Comparison of ENCODE assay signal across 27 cellular contexts in the genomic region with DNA sequence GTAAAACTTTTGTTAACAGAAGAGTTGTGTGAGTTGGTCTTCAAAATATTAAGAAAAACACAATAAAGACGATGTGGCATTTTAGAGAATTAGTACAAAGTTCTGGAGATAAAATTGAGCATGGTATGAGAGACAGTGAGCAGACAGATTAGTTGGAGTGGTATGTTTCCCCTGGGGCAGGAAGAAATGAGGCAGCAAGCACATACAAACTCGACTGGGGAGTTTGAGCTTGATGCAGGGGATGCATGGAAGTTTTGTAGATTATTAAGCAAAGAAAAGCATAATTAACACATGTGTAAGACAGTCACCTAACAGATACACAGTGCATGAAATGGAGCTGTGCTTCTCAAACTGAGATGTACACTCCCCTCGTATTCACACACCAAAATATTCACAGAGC. TPM values are rescaled to one million over a fixed set of nuclear protein-coding genes. Genes with fewer than 3 reads are reported as not detected.
"Had no signal": no experiment of that assay in that cellular context is flagged by ENCODE, and none has a peak within 500 bp of the region (broad histone marks: within the 10 kb centered on the region; RNA-seq: fewer than 3 reads in every experiment).

No MANE protein-coding gene starts in this region.

- H3K9me3 ChIP-seq: lower lobe of right lung, ovary, right atrium auricular region, sigmoid colon, tibial artery, upper lobe of right lung, vagina had no signal

- H3K9me3 Mint-ChIP-seq: memory B cell, neural crest cell had no signal

- H3K4me3 ChIP-seq: hepatocyte, left ventricle myocardium inferior, lower lobe of right lung, ovary, right atrium auricular region, sigmoid colon, skin epidermis, tibial artery, upper lobe of right lung, vagina had no signal

- H3K36me3 ChIP-seq: left ventricle myocardium inferior, lower lobe of right lung, ovary, right atrium auricular region, sigmoid colon, tibial artery, upper lobe of right lung, vagina had no signal

- DNase-seq: effector CD4-positive, alpha-beta T cell; endodermal cell; erythroblast; foreskin melanocyte; kidney; left cardiac atrium; left ventricle myocardium inferior; lower lobe of right lung; natural killer cell; ovary; sigmoid colon; stimulated activated CD4-positive, alpha-beta T cell treated with anti-CD3 and anti-CD28 coated beads, Interleukin-2, amount 100 ng/mL, for 48 hours; stimulated activated naive CD4-positive, alpha-beta T cell treated with Interleukin-2 at 50 U/mL for 16 hours; tibial artery; upper lobe of right lung had no signal

- H3K4me1 ChIP-seq: left ventricle myocardium inferior, lower lobe of right lung, right atrium auricular region, sigmoid colon, tibial artery, upper lobe of right lung, vagina had no signal

- ATAC-seq: left cardiac atrium, lower lobe of right lung, natural killer cell, upper lobe of right lung had no signal

- H3K27ac ChIP-seq: hepatocyte, left ventricle myocardium inferior, lower lobe of right lung, ovary, right atrium auricular region, sigmoid colon, skin epidermis, tibial artery, upper lobe of right lung, vagina had no signal

- H3K79me2 ChIP-seq: hepatocyte had no signal

- H3K27ac Mint-ChIP-seq: endodermal cell, memory B cell, mesothelial cell of epicardium, natural killer cell had no signal

- H3K27me3 ChIP-seq: hepatocyte, ovary, right atrium auricular region, sigmoid colon, tibial artery, upper lobe of right lung, vagina had no signal

- H3K36me3 Mint-ChIP-seq: memory B cell, mesothelial cell of epicardium, natural killer cell had no signal

- H2AFZ ChIP-seq: hepatocyte had no signal

- H3K4me1 Mint-ChIP-seq: endodermal cell, memory B cell, mesothelial cell of epicardium, natural killer cell, neural crest cell had no signal

- H3K4me2 ChIP-seq: hepatocyte had no signal

- H3K4me3 Mint-ChIP-seq: endodermal cell, memory B cell, mesothelial cell of epicardium, natural killer cell, neural crest cell had no signal

RNA-seq across cellular contexts. Expression of a gene that starts 58.1 kb away (rescaled TPM):
- total RNA-seq: dermis microvascular lymphatic vessel endothelial cell, endodermal cell, endothelial cell of umbilical vein, hepatocyte, kidney, left cardiac atrium, left ventricle myocardium inferior, lower lobe of right lung, mesothelial cell of epicardium, myocyte, neural crest cell, posterior vena cava, right atrium auricular region, sigmoid colon, temporal lobe, upper lobe of right lung, vagina had no signal
- polyA plus RNA-seq: endothelial cell of umbilical vein, hepatocyte, ovary had no signal
